1 cellular context compared by ENCODE assay signal in the genomic region with DNA sequence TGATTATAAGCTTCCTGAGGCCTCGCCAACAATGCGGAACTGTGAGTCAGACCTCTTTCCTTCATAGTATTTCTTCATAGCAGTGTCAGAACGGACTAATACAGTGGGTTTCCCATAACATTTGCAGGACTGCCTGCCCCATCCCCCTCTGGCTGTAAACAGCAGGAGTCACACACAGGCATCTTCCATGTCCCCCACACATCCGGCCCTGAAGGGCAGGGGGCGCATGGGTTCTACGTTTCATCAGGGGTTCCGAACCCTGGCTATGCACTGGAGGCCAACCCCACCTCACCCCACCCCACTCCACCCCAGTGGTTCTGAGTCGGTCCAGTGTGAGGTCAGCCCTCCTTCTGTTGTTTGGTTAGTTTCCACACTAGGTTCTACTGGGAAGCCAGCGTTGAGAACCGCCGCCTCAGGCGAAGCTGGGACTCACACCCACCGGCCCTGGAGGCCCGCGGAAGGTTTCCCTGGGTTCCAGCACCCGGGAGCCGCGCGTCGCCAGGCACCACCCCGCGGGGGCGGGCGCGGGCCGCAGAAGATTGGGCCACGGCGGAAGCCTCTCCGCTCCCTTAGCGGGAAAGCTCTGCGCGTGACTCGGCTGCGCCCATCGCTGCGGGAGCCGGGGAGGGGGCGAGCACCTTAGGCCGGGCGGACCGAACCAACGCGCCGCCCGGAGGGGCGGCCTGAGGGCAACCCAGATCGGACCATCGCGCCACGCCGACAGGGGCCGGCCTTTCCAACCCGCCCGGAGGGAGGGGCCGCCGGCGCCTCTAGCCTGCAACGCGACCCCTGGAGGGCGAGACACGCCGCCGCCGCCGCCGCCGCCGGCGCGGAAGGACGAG.
TF ChIP-seq lines count a peak whose summit lies in the region.

A gene with protein sequence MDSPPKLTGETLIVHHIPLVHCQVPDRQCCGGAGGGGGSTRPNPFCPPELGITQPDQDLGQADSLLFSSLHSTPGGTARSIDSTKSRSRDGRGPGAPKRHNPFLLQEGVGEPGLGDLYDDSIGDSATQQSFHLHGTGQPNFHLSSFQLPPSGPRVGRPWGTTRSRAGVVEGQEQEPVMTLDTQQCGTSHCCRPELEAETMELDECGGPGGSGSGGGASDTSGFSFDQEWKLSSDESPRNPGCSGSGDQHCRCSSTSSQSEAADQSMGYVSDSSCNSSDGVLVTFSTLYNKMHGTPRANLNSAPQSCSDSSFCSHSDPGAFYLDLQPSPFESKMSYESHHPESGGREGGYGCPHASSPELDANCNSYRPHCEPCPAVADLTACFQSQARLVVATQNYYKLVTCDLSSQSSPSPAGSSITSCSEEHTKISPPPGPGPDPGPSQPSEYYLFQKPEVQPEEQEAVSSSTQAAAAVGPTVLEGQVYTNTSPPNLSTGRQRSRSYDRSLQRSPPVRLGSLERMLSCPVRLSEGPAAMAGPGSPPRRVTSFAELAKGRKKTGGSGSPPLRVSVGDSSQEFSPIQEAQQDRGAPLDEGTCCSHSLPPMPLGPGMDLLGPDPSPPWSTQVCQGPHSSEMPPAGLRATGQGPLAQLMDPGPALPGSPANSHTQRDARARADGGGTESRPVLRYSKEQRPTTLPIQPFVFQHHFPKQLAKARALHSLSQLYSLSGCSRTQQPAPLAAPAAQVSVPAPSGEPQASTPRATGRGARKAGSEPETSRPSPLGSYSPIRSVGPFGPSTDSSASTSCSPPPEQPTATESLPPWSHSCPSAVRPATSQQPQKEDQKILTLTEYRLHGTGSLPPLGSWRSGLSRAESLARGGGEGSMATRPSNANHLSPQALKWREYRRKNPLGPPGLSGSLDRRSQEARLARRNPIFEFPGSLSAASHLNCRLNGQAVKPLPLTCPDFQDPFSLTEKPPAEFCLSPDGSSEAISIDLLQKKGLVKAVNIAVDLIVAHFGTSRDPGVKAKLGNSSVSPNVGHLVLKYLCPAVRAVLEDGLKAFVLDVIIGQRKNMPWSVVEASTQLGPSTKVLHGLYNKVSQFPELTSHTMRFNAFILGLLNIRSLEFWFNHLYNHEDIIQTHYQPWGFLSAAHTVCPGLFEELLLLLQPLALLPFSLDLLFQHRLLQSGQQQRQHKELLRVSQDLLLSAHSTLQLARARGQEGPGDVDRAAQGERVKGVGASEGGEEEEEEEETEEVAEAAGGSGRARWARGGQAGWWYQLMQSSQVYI (N-terminal part only) (plus strand): TSS at position 799 of the 842 bp plus-strand sequence. CDS start 56,411 bp downstream, outside the sequence.

TF ChIP-seq in HEK293, 187 proteins besides CTCF, POLR2A, EP300 and RAD21 (continued from another document and continues in another):
- TF ChIP-seq, protein P1, sequence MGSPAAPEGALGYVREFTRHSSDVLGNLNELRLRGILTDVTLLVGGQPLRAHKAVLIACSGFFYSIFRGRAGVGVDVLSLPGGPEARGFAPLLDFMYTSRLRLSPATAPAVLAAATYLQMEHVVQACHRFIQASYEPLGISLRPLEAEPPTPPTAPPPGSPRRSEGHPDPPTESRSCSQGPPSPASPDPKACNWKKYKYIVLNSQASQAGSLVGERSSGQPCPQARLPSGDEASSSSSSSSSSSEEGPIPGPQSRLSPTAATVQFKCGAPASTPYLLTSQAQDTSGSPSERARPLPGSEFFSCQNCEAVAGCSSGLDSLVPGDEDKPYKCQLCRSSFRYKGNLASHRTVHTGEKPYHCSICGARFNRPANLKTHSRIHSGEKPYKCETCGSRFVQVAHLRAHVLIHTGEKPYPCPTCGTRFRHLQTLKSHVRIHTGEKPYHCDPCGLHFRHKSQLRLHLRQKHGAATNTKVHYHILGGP (tag by site-specific recombination; IDR thresholded peaks at IDR 0.05): no peak
- TF ChIP-seq, protein P2, sequence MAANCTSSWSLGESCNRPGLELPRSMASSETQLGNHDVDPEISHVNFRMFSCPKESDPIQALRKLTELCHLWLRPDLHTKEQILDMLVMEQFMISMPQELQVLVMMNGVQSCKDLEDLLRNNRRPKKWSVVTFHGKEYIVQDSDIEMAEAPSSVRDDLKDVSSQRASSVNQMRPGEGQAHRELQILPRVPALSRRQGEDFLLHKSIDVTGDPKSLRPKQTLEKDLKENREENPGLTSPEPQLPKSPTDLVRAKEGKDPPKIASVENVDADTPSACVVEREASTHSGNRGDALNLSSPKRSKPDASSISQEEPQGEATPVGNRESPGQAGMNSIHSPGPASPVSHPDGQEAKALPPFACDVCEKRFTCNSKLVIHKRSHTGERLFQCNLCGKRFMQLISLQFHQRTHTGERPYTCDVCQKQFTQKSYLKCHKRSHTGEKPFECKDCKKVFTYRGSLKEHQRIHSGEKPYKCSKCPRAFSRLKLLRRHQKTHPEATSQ (tag by site-specific recombination; IDR thresholded peaks at IDR 0.05): no peak; the same call in 1 of the 2 replicates
- TF ChIP-seq ZNF626 (tag by site-specific recombination; IDR thresholded peaks at IDR 0.05): no peak
- 0 out of 2 replicates have a peak, but pooled peaks have one; percentile 19 for TF ChIP-seq ZNF610 (tag by site-specific recombination; IDR thresholded peaks at IDR 0.05; ENCODE audit: borderline replicate concordance)
- TF ChIP-seq GLIS1 (tag by site-specific recombination; IDR thresholded peaks at IDR 0.05): peak; percentile 82
- no peak for TF ChIP-seq ZNF354C (tag by site-specific recombination; IDR thresholded peaks at IDR 0.05; ENCODE audit: borderline replicate concordance, low read depth)
- TF ChIP-seq, protein P3, sequence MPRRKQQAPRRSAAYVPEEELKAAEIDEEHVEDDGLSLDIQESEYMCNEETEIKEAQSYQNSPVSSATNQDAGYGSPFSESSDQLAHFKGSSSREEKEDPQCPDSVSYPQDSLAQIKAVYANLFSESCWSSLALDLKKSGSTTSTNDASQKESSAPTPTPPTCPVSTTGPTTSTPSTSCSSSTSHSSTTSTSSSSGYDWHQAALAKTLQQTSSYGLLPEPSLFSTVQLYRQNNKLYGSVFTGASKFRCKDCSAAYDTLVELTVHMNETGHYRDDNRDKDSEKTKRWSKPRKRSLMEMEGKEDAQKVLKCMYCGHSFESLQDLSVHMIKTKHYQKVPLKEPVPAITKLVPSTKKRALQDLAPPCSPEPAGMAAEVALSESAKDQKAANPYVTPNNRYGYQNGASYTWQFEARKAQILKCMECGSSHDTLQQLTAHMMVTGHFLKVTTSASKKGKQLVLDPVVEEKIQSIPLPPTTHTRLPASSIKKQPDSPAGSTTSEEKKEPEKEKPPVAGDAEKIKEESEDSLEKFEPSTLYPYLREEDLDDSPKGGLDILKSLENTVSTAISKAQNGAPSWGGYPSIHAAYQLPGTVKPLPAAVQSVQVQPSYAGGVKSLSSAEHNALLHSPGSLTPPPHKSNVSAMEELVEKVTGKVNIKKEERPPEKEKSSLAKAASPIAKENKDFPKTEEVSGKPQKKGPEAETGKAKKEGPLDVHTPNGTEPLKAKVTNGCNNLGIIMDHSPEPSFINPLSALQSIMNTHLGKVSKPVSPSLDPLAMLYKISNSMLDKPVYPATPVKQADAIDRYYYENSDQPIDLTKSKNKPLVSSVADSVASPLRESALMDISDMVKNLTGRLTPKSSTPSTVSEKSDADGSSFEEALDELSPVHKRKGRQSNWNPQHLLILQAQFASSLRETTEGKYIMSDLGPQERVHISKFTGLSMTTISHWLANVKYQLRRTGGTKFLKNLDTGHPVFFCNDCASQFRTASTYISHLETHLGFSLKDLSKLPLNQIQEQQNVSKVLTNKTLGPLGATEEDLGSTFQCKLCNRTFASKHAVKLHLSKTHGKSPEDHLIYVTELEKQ (tag by site-specific recombination; IDR thresholded peaks at IDR 0.05; ENCODE audit: borderline replicate concordance): no peak
- TF ChIP-seq, protein P4, sequence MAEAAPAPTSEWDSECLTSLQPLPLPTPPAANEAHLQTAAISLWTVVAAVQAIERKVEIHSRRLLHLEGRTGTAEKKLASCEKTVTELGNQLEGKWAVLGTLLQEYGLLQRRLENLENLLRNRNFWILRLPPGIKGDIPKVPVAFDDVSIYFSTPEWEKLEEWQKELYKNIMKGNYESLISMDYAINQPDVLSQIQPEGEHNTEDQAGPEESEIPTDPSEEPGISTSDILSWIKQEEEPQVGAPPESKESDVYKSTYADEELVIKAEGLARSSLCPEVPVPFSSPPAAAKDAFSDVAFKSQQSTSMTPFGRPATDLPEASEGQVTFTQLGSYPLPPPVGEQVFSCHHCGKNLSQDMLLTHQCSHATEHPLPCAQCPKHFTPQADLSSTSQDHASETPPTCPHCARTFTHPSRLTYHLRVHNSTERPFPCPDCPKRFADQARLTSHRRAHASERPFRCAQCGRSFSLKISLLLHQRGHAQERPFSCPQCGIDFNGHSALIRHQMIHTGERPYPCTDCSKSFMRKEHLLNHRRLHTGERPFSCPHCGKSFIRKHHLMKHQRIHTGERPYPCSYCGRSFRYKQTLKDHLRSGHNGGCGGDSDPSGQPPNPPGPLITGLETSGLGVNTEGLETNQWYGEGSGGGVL (tag by site-specific recombination; IDR thresholded peaks at IDR 0.05): peak; percentile 72
- TF ChIP-seq ZNF571 (tag by site-specific recombination; IDR thresholded peaks at IDR 0.05): no peak
- TF ChIP-seq ZNF549 (tag by site-specific recombination; IDR thresholded peaks at IDR 0.05): no peak
- TF ChIP-seq, protein P5, sequence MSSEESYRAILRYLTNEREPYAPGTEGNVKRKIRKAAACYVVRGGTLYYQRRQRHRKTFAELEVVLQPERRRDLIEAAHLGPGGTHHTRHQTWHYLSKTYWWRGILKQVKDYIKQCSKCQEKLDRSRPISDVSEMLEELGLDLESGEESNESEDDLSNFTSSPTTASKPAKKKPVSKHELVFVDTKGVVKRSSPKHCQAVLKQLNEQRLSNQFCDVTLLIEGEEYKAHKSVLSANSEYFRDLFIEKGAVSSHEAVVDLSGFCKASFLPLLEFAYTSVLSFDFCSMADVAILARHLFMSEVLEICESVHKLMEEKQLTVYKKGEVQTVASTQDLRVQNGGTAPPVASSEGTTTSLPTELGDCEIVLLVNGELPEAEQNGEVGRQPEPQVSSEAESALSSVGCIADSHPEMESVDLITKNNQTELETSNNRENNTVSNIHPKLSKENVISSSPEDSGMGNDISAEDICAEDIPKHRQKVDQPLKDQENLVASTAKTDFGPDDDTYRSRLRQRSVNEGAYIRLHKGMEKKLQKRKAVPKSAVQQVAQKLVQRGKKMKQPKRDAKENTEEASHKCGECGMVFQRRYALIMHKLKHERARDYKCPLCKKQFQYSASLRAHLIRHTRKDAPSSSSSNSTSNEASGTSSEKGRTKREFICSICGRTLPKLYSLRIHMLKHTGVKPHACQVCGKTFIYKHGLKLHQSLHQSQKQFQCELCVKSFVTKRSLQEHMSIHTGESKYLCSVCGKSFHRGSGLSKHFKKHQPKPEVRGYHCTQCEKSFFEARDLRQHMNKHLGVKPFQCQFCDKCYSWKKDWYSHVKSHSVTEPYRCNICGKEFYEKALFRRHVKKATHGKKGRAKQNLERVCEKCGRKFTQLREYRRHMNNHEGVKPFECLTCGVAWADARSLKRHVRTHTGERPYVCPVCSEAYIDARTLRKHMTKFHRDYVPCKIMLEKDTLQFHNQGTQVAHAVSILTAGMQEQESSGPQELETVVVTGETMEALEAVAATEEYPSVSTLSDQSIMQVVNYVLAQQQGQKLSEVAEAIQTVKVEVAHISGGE (tag by site-specific recombination; conservative IDR thresholded peaks at IDR 0.05; ENCODE audit: low read depth): 0 out of 2 replicates have a peak, but pooled peaks have one; percentile 25
- TF ChIP-seq KLF9 (tag by site-specific recombination; IDR thresholded peaks at IDR 0.05; ENCODE audit: low read depth): peak; percentile 21; the same call in 1 of the 2 replicates
- TF ChIP-seq ZNF121 (tag by site-specific recombination; IDR thresholded peaks at IDR 0.05): no peak
- TF ChIP-seq, protein P6, sequence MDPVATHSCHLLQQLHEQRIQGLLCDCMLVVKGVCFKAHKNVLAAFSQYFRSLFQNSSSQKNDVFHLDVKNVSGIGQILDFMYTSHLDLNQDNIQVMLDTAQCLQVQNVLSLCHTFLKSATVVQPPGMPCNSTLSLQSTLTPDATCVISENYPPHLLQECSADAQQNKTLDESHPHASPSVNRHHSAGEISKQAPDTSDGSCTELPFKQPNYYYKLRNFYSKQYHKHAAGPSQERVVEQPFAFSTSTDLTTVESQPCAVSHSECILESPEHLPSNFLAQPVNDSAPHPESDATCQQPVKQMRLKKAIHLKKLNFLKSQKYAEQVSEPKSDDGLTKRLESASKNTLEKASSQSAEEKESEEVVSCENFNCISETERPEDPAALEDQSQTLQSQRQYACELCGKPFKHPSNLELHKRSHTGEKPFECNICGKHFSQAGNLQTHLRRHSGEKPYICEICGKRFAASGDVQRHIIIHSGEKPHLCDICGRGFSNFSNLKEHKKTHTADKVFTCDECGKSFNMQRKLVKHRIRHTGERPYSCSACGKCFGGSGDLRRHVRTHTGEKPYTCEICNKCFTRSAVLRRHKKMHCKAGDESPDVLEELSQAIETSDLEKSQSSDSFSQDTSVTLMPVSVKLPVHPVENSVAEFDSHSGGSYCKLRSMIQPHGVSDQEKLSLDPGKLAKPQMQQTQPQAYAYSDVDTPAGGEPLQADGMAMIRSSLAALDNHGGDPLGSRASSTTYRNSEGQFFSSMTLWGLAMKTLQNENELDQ (tag by site-specific recombination; IDR thresholded peaks at IDR 0.05; ENCODE audit: low read depth): no peak
- TF ChIP-seq ZNF223 (tag by site-specific recombination; IDR thresholded peaks at IDR 0.05): no peak
- TF ChIP-seq ZFHX2 (tag by site-specific recombination; conservative IDR thresholded peaks at IDR 0.05): peak; percentile 81
- no peak for TF ChIP-seq MZF1 (tag by site-specific recombination; IDR thresholded peaks at IDR 0.05; ENCODE audit: borderline replicate concordance)
- TF ChIP-seq GLIS2 (tag by site-specific recombination; IDR thresholded peaks at IDR 0.05): no peak; the same call in 1 of the 2 replicates
- TF ChIP-seq ZBTB7A (tag by site-specific recombination; IDR thresholded peaks at IDR 0.05; ENCODE audit: low read depth): no peak
- TF ChIP-seq ZNF624 (tag by site-specific recombination; IDR thresholded peaks at IDR 0.05): no peak
- TF ChIP-seq ZNF776 (tag by site-specific recombination; IDR thresholded peaks at IDR 0.05; ENCODE audit: borderline replicate concordance): no peak
- TF ChIP-seq, protein P7, sequence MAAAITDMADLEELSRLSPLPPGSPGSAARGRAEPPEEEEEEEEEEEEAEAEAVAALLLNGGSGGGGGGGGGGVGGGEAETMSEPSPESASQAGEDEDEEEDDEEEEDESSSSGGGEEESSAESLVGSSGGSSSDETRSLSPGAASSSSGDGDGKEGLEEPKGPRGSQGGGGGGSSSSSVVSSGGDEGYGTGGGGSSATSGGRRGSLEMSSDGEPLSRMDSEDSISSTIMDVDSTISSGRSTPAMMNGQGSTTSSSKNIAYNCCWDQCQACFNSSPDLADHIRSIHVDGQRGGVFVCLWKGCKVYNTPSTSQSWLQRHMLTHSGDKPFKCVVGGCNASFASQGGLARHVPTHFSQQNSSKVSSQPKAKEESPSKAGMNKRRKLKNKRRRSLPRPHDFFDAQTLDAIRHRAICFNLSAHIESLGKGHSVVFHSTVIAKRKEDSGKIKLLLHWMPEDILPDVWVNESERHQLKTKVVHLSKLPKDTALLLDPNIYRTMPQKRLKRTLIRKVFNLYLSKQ (tag by site-specific recombination; IDR thresholded peaks at IDR 0.05; ENCODE audit: borderline replicate concordance): no peak
- TF ChIP-seq ZSCAN16 (tag by site-specific recombination; IDR thresholded peaks at IDR 0.05): no peak
- TF ChIP-seq ZNF239 (tag by site-specific recombination; IDR thresholded peaks at IDR 0.05): no peak
